1 cellular context compared by ENCODE assay signal in the genomic region with DNA sequence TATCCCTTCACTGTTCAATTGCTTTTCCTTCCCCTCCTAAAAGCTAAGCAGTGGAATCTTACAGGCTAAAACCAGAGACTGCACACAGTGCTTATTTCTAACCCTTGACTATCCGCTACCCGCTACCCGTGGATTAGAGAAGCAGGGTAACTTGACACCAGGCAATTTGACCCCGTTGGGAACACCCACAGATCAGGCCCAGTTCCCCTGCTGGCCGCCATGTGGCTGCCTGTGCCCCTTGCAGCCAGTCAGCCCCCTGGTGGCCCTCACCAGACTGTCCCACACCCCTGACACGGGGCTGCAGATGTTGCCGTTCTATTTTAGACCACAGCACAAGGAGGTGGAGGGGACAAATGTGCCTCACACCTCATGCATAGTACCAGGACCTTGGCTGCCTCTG.
TF ChIP-seq lines count a peak whose summit lies in the region.

No MANE protein-coding gene starts in this region.

TF ChIP-seq in GM23338, 12 proteins besides CTCF, POLR2A, EP300 and RAD21 (continued from another document):
- TF ChIP-seq, protein P1, sequence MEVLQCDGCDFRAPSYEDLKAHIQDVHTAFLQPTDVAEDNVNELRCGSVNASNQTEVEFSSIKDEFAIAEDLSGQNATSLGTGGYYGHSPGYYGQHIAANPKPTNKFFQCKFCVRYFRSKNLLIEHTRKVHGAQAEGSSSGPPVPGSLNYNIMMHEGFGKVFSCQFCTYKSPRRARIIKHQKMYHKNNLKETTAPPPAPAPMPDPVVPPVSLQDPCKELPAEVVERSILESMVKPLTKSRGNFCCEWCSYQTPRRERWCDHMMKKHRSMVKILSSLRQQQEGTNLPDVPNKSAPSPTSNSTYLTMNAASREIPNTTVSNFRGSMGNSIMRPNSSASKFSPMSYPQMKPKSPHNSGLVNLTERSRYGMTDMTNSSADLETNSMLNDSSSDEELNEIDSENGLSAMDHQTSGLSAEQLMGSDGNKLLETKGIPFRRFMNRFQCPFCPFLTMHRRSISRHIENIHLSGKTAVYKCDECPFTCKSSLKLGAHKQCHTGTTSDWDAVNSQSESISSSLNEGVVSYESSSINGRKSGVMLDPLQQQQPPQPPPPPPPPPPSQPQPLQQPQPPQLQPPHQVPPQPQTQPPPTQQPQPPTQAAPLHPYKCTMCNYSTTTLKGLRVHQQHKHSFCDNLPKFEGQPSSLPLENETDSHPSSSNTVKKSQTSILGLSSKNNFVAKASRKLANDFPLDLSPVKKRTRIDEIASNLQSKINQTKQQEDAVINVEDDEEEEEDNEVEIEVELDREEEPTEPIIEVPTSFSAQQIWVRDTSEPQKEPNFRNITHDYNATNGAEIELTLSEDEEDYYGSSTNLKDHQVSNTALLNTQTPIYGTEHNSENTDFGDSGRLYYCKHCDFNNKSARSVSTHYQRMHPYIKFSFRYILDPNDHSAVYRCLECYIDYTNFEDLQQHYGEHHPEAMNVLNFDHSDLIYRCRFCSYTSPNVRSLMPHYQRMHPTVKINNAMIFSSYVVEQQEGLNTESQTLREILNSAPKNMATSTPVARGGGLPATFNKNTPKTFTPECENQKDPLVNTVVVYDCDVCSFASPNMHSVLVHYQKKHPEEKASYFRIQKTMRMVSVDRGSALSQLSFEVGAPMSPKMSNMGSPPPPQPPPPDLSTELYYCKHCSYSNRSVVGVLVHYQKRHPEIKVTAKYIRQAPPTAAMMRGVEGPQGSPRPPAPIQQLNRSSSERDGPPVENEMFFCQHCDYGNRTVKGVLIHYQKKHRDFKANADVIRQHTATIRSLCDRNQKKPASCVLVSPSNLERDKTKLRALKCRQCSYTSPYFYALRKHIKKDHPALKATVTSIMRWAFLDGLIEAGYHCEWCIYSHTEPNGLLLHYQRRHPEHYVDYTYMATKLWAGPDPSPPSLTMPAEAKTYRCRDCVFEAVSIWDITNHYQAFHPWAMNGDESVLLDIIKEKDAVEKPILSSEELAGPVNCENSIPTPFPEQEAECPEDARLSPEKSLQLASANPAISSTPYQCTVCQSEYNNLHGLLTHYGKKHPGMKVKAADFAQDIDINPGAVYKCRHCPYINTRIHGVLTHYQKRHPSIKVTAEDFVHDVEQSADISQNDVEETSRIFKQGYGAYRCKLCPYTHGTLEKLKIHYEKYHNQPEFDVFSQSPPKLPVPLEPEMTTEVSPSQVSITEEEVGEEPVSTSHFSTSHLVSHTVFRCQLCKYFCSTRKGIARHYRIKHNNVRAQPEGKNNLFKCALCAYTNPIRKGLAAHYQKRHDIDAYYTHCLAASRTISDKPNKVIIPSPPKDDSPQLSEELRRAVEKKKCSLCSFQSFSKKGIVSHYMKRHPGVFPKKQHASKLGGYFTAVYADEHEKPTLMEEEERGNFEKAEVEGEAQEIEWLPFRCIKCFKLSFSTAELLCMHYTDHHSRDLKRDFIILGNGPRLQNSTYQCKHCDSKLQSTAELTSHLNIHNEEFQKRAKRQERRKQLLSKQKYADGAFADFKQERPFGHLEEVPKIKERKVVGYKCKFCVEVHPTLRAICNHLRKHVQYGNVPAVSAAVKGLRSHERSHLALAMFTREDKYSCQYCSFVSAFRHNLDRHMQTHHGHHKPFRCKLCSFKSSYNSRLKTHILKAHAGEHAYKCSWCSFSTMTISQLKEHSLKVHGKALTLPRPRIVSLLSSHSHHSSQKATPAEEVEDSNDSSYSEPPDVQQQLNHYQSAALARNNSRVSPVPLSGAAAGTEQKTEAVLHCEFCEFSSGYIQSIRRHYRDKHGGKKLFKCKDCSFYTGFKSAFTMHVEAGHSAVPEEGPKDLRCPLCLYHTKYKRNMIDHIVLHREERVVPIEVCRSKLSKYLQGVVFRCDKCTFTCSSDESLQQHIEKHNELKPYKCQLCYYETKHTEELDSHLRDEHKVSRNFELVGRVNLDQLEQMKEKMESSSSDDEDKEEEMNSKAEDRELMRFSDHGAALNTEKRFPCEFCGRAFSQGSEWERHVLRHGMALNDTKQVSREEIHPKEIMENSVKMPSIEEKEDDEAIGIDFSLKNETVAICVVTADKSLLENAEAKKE (CRISPR knock-in tag; IDR thresholded peaks at IDR 0.05): 0 out of 2 replicates have a peak, but pooled peaks have one; percentile 15
- TF ChIP-seq POLR2AphosphoS5 (IDR thresholded peaks at IDR 0.05; ENCODE audit: low read depth): no peak
- no peak for TF ChIP-seq JUNB (IDR thresholded peaks at IDR 0.05; ENCODE audit: unreplicated experiment)
TF ChIP-seq in GM23338: peak in this region for 1.
